Comparison of ENCODE assay signal across 11 cellular contexts in the genomic region with DNA sequence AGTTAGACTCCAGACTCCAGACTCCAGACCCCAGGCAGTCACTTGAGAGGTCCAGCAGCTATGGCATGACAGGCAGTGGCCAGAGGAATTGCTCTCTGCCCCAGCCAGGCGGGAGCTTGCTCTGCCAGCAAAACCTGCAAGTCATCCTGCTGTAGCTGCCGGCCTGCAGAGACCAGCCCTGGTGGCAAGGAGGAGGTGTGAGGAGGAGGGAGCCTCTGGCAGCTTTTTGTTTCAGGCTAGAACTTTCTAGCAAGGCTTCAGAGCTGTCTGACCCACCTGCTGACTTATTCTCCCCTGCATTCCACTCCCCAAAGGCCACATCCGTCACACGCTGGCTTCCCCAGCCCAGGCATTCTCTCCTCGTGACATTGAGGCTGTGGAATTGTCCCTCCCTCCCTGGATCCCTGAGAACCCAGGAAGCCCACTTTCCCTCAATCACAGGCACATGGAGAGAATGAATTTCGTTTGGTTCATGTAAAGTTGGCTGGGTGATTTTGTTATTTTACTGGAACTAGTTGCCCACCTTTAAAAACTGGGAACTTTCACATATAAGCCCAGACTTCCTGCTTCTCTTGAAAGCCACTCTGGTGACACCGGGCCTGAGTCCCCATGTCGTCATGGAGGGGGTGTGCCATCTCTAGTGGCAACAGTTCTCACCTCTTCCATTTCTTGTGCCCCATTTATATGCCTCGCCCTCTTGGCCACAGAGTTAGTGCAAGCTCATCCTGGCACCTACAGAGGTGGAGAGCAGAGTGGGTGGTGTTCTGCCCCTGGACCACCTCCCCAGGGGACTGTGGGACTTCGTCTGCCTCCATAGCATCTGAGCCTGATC.
DNase-seq lines count a peak whose midpoint lies in the region; ATAC-seq and TF ChIP-seq lines count a peak whose summit lies in the region.
"Had no signal": no experiment of that assay in that cellular context is flagged by ENCODE, and none has a peak within 500 bp of the region (broad histone marks: within the 10 kb centered on the region; RNA-seq: fewer than 3 reads in every experiment).

No MANE protein-coding gene starts in this region.

- peak; percentile 32 for DNase-seq in stimulated activated CD4-positive, alpha-beta T cell treated with anti-CD3 and anti-CD28 coated beads, Interleukin-15, amount 100 ng/mL, for 24 hours
- no peak for DNase-seq in stimulated activated CD4-positive, alpha-beta T cell treated with anti-CD3 and anti-CD28 coated beads, Interleukin-2, amount 100 ng/mL, for 24 hours
- DNase-seq in activated CD8-positive, alpha-beta T cell treated with anti-CD3 and anti-CD28 coated beads, Interleukin-2, amount 10 ng/mL, durations not matched to agents 7 days and 5 days: peak; percentile 27
- DNase-seq in islet precursor cell: peak; percentile 92
- no peak for DNase-seq in upper lobe of right lung
- no peak for DNase-seq in osteocyte (ENCODE audit: extremely low spot score, unreplicated experiment)
- DNase-seq: CD4-positive, CD25-positive, alpha-beta regulatory T cell; naive B cell; NCI-H524 treated with DMSO at 0.1 percent for 48 hours had no signal

- H3K36me3 ChIP-seq in upper lobe of right lung: no peaks in the 10 kb centered on the region

- H3K27ac ChIP-seq in upper lobe of right lung: peak overlapping the region; percentile 11

- H3K4me1 Mint-ChIP-seq in activated CD8-positive, alpha-beta T cell treated with anti-CD3 and anti-CD28 coated beads, Interleukin-2, amount 10 ng/mL, durations not matched to agents 7 days and 5 days (ENCODE audit: low read depth): peaks cover 24% of the 10 kb centered on the region
- peaks cover 5% of the 10 kb centered on the region for H3K4me1 Mint-ChIP-seq in osteocyte (ENCODE audit: unreplicated experiment)

- CTCF ChIA-PET in activated CD8-positive, alpha-beta T cell treated with anti-CD3 and anti-CD28 coated beads, Interleukin-2, amount 10 ng/mL, durations not matched to agents 7 days and 5 days (lab: Charles Lee): no interaction called here

- H3K9me3 Mint-ChIP-seq in activated CD8-positive, alpha-beta T cell treated with anti-CD3 and anti-CD28 coated beads, Interleukin-2, amount 10 ng/mL, durations not matched to agents 7 days and 5 days (ENCODE audit: insufficient read depth): no peaks in the 10 kb centered on the region
- H3K9me3 Mint-ChIP-seq in osteocyte (ENCODE audit: unreplicated experiment): no peaks in the 10 kb centered on the region

- no peaks in the 10 kb centered on the region for H3K9me3 ChIP-seq in upper lobe of right lung

- no peaks in the 10 kb centered on the region for H3K36me3 Mint-ChIP-seq in activated CD8-positive, alpha-beta T cell treated with anti-CD3 and anti-CD28 coated beads, Interleukin-2, amount 10 ng/mL, durations not matched to agents 7 days and 5 days (ENCODE audit: low read depth)
- H3K36me3 Mint-ChIP-seq in osteocyte (ENCODE audit: unreplicated experiment): no peaks in the 10 kb centered on the region
- H3K36me3 Mint-ChIP-seq: CD4-positive, CD25-positive, alpha-beta regulatory T cell; naive B cell had no signal

- no peak overlapping the region for H3K4me3 ChIP-seq in upper lobe of right lung

- peaks cover 4% of the 10 kb centered on the region for H3K27me3 Mint-ChIP-seq in activated CD8-positive, alpha-beta T cell treated with anti-CD3 and anti-CD28 coated beads, Interleukin-2, amount 10 ng/mL, durations not matched to agents 7 days and 5 days (ENCODE audit: low read depth)
- no peaks in the 10 kb centered on the region for H3K27me3 Mint-ChIP-seq in osteocyte (ENCODE audit: unreplicated experiment)
- H3K27me3 Mint-ChIP-seq: CD4-positive, CD25-positive, alpha-beta regulatory T cell had no signal

- intact Hi-C loops in upper lobe of right lung (cut with DNase I): no loop called here

- no peak for TF ChIP-seq CTCF in upper lobe of right lung (IDR thresholded peaks at IDR 0.05)
- TF ChIP-seq CTCF in osteocyte (IDR thresholded peaks at IDR 0.05): no peak

- no peak overlapping the region for H3K27ac Mint-ChIP-seq in activated CD8-positive, alpha-beta T cell treated with anti-CD3 and anti-CD28 coated beads, Interleukin-2, amount 10 ng/mL, durations not matched to agents 7 days and 5 days
- no peak overlapping the region for H3K27ac Mint-ChIP-seq in osteocyte (ENCODE audit: unreplicated experiment)

- peaks cover 31% of the 10 kb centered on the region for H3K4me1 ChIP-seq in upper lobe of right lung

- ATAC-seq in activated CD8-positive, alpha-beta T cell treated with anti-CD3 and anti-CD28 coated beads, Interleukin-2, amount 10 ng/mL, durations not matched to agents 7 days and 5 days: no peak
- no peak for ATAC-seq in upper lobe of right lung
- no peak for ATAC-seq in HG03108 (IDR thresholded peaks at IDR 0.05; ENCODE audit: unreplicated experiment)
- no peak for ATAC-seq in HG02938 (IDR thresholded peaks at IDR 0.05; ENCODE audit: unreplicated experiment)

- POLR2A ChIA-PET in activated CD8-positive, alpha-beta T cell treated with anti-CD3 and anti-CD28 coated beads, Interleukin-2, amount 10 ng/mL, durations not matched to agents 7 days and 5 days (lab: Charles Lee): no interaction called here

- H3K27me3 ChIP-seq in upper lobe of right lung: no peaks in the 10 kb centered on the region

- H3K4me3 Mint-ChIP-seq in activated CD8-positive, alpha-beta T cell treated with anti-CD3 and anti-CD28 coated beads, Interleukin-2, amount 10 ng/mL, durations not matched to agents 7 days and 5 days: no peak overlapping the region
- H3K4me3 Mint-ChIP-seq in osteocyte (ENCODE audit: unreplicated experiment): no peak overlapping the region
- H3K4me3 Mint-ChIP-seq: CD4-positive, CD25-positive, alpha-beta regulatory T cell; naive B cell had no signal

Comparison
In these comparisons a context has a peak if more than half of its experiments do, and no peak if none do; other contexts are left out.
1. DNase-seq: peak in stimulated activated CD4-positive, alpha-beta T cell treated with anti-CD3 and anti-CD28 coated beads, Interleukin-15, amount 100 ng/mL, for 24 hours (single experiment), activated CD8-positive, alpha-beta T cell treated with anti-CD3 and anti-CD28 coated beads, Interleukin-2, amount 10 ng/mL, durations not matched to agents 7 days and 5 days (single experiment) and islet precursor cell (single experiment); none in stimulated activated CD4-positive, alpha-beta T cell treated with anti-CD3 and anti-CD28 coated beads, Interleukin-2, amount 100 ng/mL, for 24 hours (0 of 2), upper lobe of right lung (single experiment) and osteocyte (single experiment).